Comparison of ENCODE assay signal across 1 cellular context in genomic region chr7:50467817-50468610, GRCh38.
TF ChIP-seq lines count a peak whose summit lies in the region.

No MANE protein-coding gene starts in this region.

TF ChIP-seq in HepG2, 621 proteins besides CTCF, POLR2A, EP300 and RAD21 (continued from another document and continues in another):
- no peak for TF ChIP-seq SKIL (CRISPR knock-in tag; IDR thresholded peaks at IDR 0.05; ENCODE audit: borderline replicate concordance)
- no peak for TF ChIP-seq ZBTB7B (CRISPR knock-in tag; IDR thresholded peaks at IDR 0.05)
- no peak for TF ChIP-seq RCOR2 (CRISPR knock-in tag; IDR thresholded peaks at IDR 0.05)
- no peak for TF ChIP-seq NCOA5 (CRISPR knock-in tag; IDR thresholded peaks at IDR 0.05)
- TF ChIP-seq MIER3 (CRISPR knock-in tag; IDR thresholded peaks at IDR 0.05; ENCODE audit: borderline replicate concordance), result peak; percentile 70; the same call in 1 of the 2 replicates
- no peak for TF ChIP-seq PLRG1 (conservative IDR thresholded peaks at IDR 0.05)
- no peak for TF ChIP-seq ZNF784 (CRISPR knock-in tag; IDR thresholded peaks at IDR 0.05; ENCODE audit: borderline replicate concordance)
- TF ChIP-seq JARID2 (CRISPR knock-in tag; IDR thresholded peaks at IDR 0.05; ENCODE audit: insufficient replicate concordance), result no peak
- no peak for TF ChIP-seq ZNF75D (CRISPR knock-in tag; IDR thresholded peaks at IDR 0.05; ENCODE audit: borderline replicate concordance)
- no peak for TF ChIP-seq ZNF564 (CRISPR knock-in tag; IDR thresholded peaks at IDR 0.05)
- no peak for TF ChIP-seq ZNF597 (CRISPR knock-in tag; IDR thresholded peaks at IDR 0.05)
- TF ChIP-seq HCFC1 (IDR thresholded peaks at IDR 0.05; ENCODE audit: low read depth, low read length), result no peak
- no peak for TF ChIP-seq MAFG (CRISPR knock-in tag; IDR thresholded peaks at IDR 0.05)
- no peak; the same call in 1 of the 2 replicates for TF ChIP-seq ARNT2 (CRISPR knock-in tag; IDR thresholded peaks at IDR 0.05; ENCODE audit: low read depth)
- no peak for TF ChIP-seq ZNF337 (CRISPR knock-in tag; IDR thresholded peaks at IDR 0.05; ENCODE audit: borderline replicate concordance, low read depth)
- no peak for TF ChIP-seq PBX2 (CRISPR knock-in tag; IDR thresholded peaks at IDR 0.05)
- no peak for TF ChIP-seq ZNF280D (CRISPR knock-in tag; IDR thresholded peaks at IDR 0.05)
- TF ChIP-seq ZNF709 (CRISPR knock-in tag; IDR thresholded peaks at IDR 0.05), result no peak
- no peak for TF ChIP-seq ZNF253 (CRISPR knock-in tag; IDR thresholded peaks at IDR 0.05; ENCODE audit: borderline replicate concordance)
- TF ChIP-seq SNAPC5 (CRISPR knock-in tag; IDR thresholded peaks at IDR 0.05; ENCODE audit: borderline replicate concordance), result no peak
- TF ChIP-seq TERF1 (CRISPR knock-in tag; IDR thresholded peaks at IDR 0.05), result no peak
- no peak for TF ChIP-seq GFI1 (CRISPR knock-in tag; IDR thresholded peaks at IDR 0.05; ENCODE audit: borderline replicate concordance)
- TF ChIP-seq KDM5A (IDR thresholded peaks at IDR 0.05; ENCODE audit: borderline replicate concordance, low read length), result no peak
- no peak for TF ChIP-seq GZF1 (CRISPR knock-in tag; IDR thresholded peaks at IDR 0.05)
- TF ChIP-seq REPIN1 (CRISPR knock-in tag; IDR thresholded peaks at IDR 0.05; ENCODE audit: borderline replicate concordance, low read depth), result peak; percentile 67; the same call in 1 of the 2 replicates
- no peak for TF ChIP-seq KLF9 (CRISPR knock-in tag; IDR thresholded peaks at IDR 0.05; ENCODE audit: low read depth)
- TF ChIP-seq ZNF207 (IDR thresholded peaks at IDR 0.05; ENCODE audit: borderline replicate concordance), result no peak
- TF ChIP-seq MXI1 (IDR thresholded peaks at IDR 0.05; ENCODE audit: borderline replicate concordance, low read depth, low read length), result peak; percentile 66; the same call in 1 of the 3 replicates
- TF ChIP-seq FIP1L1 (IDR thresholded peaks at IDR 0.05; ENCODE audit: borderline replicate concordance, insufficient read depth, low read depth, low read length), result no peak
- TF ChIP-seq MXD1 (CRISPR knock-in tag; IDR thresholded peaks at IDR 0.05), result 0 out of 2 replicates have a peak, but pooled peaks have one; percentile 32
- no peak for TF ChIP-seq HNF1B (CRISPR knock-in tag; IDR thresholded peaks at IDR 0.05)
- no peak for TF ChIP-seq HNRNPK (IDR thresholded peaks at IDR 0.05; ENCODE audit: low read depth, low read length, poor library complexity, severe bottlenecking)
- TF ChIP-seq ZNF570 (CRISPR knock-in tag; IDR thresholded peaks at IDR 0.05; ENCODE audit: borderline replicate concordance), result no peak
- TF ChIP-seq ZNF468 (CRISPR knock-in tag; IDR thresholded peaks at IDR 0.05), result no peak
- TF ChIP-seq E2F1 (CRISPR knock-in tag; IDR thresholded peaks at IDR 0.05), result no peak
- no peak for TF ChIP-seq ZNF644 (CRISPR knock-in tag; IDR thresholded peaks at IDR 0.05; ENCODE audit: low read depth)
- no peak for TF ChIP-seq PREB (CRISPR knock-in tag; IDR thresholded peaks at IDR 0.05)
- TF ChIP-seq POGK (CRISPR knock-in tag; conservative IDR thresholded peaks at IDR 0.05), result 0 out of 2 replicates have a peak, but pooled peaks have one; percentile 36
- no peak for TF ChIP-seq MEIS1 (CRISPR knock-in tag; IDR thresholded peaks at IDR 0.05; ENCODE audit: borderline replicate concordance)
- no peak for TF ChIP-seq TCF7L2 (IDR thresholded peaks at IDR 0.05; ENCODE audit: low read depth, low read length)
- TF ChIP-seq KLF16 (CRISPR knock-in tag; IDR thresholded peaks at IDR 0.05), result 0 out of 4 replicates have a peak, but pooled peaks of 1 of the 2 experiments have one; percentile 45
- TF ChIP-seq NRL (CRISPR knock-in tag; IDR thresholded peaks at IDR 0.05; ENCODE audit: borderline replicate concordance), result no peak
- TF ChIP-seq RARA (CRISPR knock-in tag; IDR thresholded peaks at IDR 0.05), result no peak
- no peak for TF ChIP-seq ATRX (CRISPR knock-in tag; IDR thresholded peaks at IDR 0.05; ENCODE audit: borderline replicate concordance)
- no peak for TF ChIP-seq NKX3-1 (CRISPR knock-in tag; IDR thresholded peaks at IDR 0.05)
